In genomic region chr1:15724949-15725880, GRCh38 we compare ENCODE assay signal across 21 cellular contexts. TPM values are rescaled to one million over a fixed set of nuclear protein-coding genes. Genes with fewer than 3 reads are reported as not detected.
DNase-seq lines count a peak whose midpoint lies in the region; ATAC-seq, FAIRE-seq and TF ChIP-seq lines count a peak whose summit lies in the region.
"Had no signal": no experiment of that assay in that cellular context is flagged by ENCODE, and none has a peak within 500 bp of the region (broad histone marks: within the 10 kb centered on the region; RNA-seq: fewer than 3 reads in every experiment).

No MANE protein-coding gene starts in this region.

- no peak overlapping the region for H2BK12ac ChIP-seq in neuronal stem cell (ENCODE audit: low read length)

- no peak overlapping the region for H3K4ac ChIP-seq in neuronal stem cell (ENCODE audit: low read length)

- no peaks in the 10 kb centered on the region for H3K4me1 ChIP-seq in neuronal stem cell (ENCODE audit: control insufficient read depth in 2 of 2, insufficient read depth in 1 of 2, low read depth in 1 of 2, low read length in 2 of 2)
- H3K4me1 ChIP-seq: Peyer's patch had no signal

- H3K18ac ChIP-seq in neuronal stem cell (ENCODE audit: low read length) = no peak overlapping the region

- no peak for FAIRE-seq in D721Med (lab: Jason Lieb, UNC)

- no peaks in the 10 kb centered on the region for H3K9me3 ChIP-seq in T-helper 17 cell (ENCODE audit: control insufficient read depth, low read length, poor library complexity, severe bottlenecking)
- H3K9me3 ChIP-seq in neuronal stem cell (replicated peaks in 1 of 2; ENCODE audit: control insufficient read depth in 2 of 2, insufficient read depth in 1 of 2, low read depth in 1 of 2, low read length in 2 of 2) = no peaks in the 10 kb centered on the region
- H3K9me3 ChIP-seq: Peyer's patch had no signal

- H3K4me2 ChIP-seq in neuronal stem cell (ENCODE audit: insufficient read depth, low read length, poor library complexity, severe bottlenecking) = no peak overlapping the region

- no peak overlapping the region for H3K4me3 ChIP-seq in neuronal stem cell (ENCODE audit: low read length in 2 of 2)
- H3K4me3 ChIP-seq: Peyer's patch had no signal

- H2BK5ac ChIP-seq in neuronal stem cell (ENCODE audit: low read length) = no peak overlapping the region

- no peak overlapping the region for H2BK15ac ChIP-seq in neuronal stem cell (ENCODE audit: low read length)

- H3K36me3 Mint-ChIP-seq in CD14-positive monocyte = peaks cover 74 to 98% of the 10 kb centered on the region in 2 donors
- peaks cover 2% of the 10 kb centered on the region for H3K36me3 Mint-ChIP-seq in T-helper 17 cell (ENCODE audit: low read depth)
- H3K36me3 Mint-ChIP-seq in effector memory CD8-positive, alpha-beta T cell (ENCODE audit: insufficient read depth) = peaks cover 61% of the 10 kb centered on the region

- no peak overlapping the region for H2AFZ ChIP-seq in neuronal stem cell (ENCODE audit: low read length)

- peak overlapping the region in 1 of 7 donors; percentile 41 for H3K27ac Mint-ChIP-seq in CD14-positive monocyte
- H3K27ac Mint-ChIP-seq in T-helper 17 cell = peak overlapping the region; percentile 34
- H3K27ac Mint-ChIP-seq in effector memory CD8-positive, alpha-beta T cell = peak overlapping the region; percentile 4 to 72

- H3K4me3 Mint-ChIP-seq in CD14-positive monocyte = no peak overlapping the region
- H3K4me3 Mint-ChIP-seq in T-helper 17 cell = no peak overlapping the region
- no peak overlapping the region for H3K4me3 Mint-ChIP-seq in effector memory CD8-positive, alpha-beta T cell

- no peak overlapping the region for H3K14ac ChIP-seq in neuronal stem cell (ENCODE audit: low read length)

- H4K8ac ChIP-seq in neuronal stem cell (ENCODE audit: low read depth, low read length) = no peak overlapping the region

- no peak overlapping the region for H4K91ac ChIP-seq in neuronal stem cell (ENCODE audit: low read depth, low read length, poor library complexity)

- peak overlapping the region; percentile 43 for H3K23ac ChIP-seq in neuronal stem cell (ENCODE audit: low read depth, low read length, poor library complexity)

- no peak overlapping the region for H2BK120ac ChIP-seq in neuronal stem cell (ENCODE audit: low read depth, low read length)

- H3K4me1 Mint-ChIP-seq in CD14-positive monocyte (no peaks in the 10 kb centered on the region), T-helper 17 cell (peaks cover 2% of the 10 kb centered on the region)
- no peaks in the 10 kb centered on the region for H3K4me1 Mint-ChIP-seq in effector memory CD8-positive, alpha-beta T cell (ENCODE audit: low read depth in 2 of 2)

- ATAC-seq in T-helper 17 cell = no peak
- ATAC-seq in effector memory CD8-positive, alpha-beta T cell (replicated peaks) = no peak
- ATAC-seq: HCT116 had no signal

- no peak overlapping the region for H2AK5ac ChIP-seq in neuronal stem cell (ENCODE audit: low read depth, low read length)

- peaks cover 54 to 84% of the 10 kb centered on the region in 2 donors for H3K36me3 ChIP-seq in neuronal stem cell (replicated peaks in 1 of 2; ENCODE audit: control insufficient read depth in 2 of 2, insufficient read depth in 2 of 2, low read length in 2 of 2)

- H3K27me3 ChIP-seq in neuronal stem cell (ENCODE audit: control insufficient read depth in 3 of 3, insufficient read depth in 3 of 3, low read depth in 1 of 3, low read length in 3 of 3) = no peaks in the 10 kb centered on the region
- H3K27me3 ChIP-seq: Peyer's patch had no signal

- no CpG with 5 or more reads among the region's 26 CpGs for WGBS in neuronal stem cell (ENCODE audit: extremely low coverage in 2 of 2, insufficient read length in 2 of 2, insufficient replicate concordance in 1 of 2), 2 donors

- peaks cover 0 to 2% (median 0%) of the 10 kb centered on the region in 3 donors for H3K27me3 Mint-ChIP-seq in CD14-positive monocyte (ENCODE audit: low read depth in 3 of 3)
- H3K27me3 Mint-ChIP-seq in T-helper 17 cell = no peaks in the 10 kb centered on the region
- H3K27me3 Mint-ChIP-seq in effector memory CD8-positive, alpha-beta T cell = no peaks in the 10 kb centered on the region

- no peak overlapping the region for H3K9ac ChIP-seq in neuronal stem cell (ENCODE audit: low read depth, low read length, poor library complexity)

- peak; percentile 48 for DNase-seq in CD14-positive monocyte (ENCODE audit: low spot score)
- DNase-seq in T-helper 17 cell = no peak
- no peak for DNase-seq in effector memory CD8-positive, alpha-beta T cell
- no peak for DNase-seq in neuronal stem cell (ENCODE audit: low spot score)
- DNase-seq in NCI-H2081 (lab: John Stamatoyannopoulos, UW) = no peak
- no peak for DNase-seq in D721Med (ENCODE audit: insufficient read length, low spot score)
- no peak for DNase-seq in NCI-H526 treated with DMSO at 0.1 percent for 48 hours (lab: John Stamatoyannopoulos, UW)
- DNase-seq in NCI-H1694 treated with DMSO at 0.1 percent for 48 hours (lab: John Stamatoyannopoulos, UW) = no peak
- DNase-seq: DMS 273 treated with DMSO at 0.1 percent for 48 hours, Karpas-422, MM.1S, NCI-H1105 treated with DMSO at 0.1 percent for 48 hours, NCI-H187 treated with DMSO at 0.1 percent for 48 hours, NCI-H2171 treated with DMSO at 0.1 percent for 48 hours, Peyer's patch, SHP77 treated with DMSO at 0.1 percent for 48 hours had no signal

- TF ChIP-seq CTCF in CD14-positive monocyte (IDR thresholded peaks at IDR 0.05) (no peak), D721Med (IDR thresholded peaks at IDR 0.05; ENCODE audit: insufficient read depth, missing control alignments) (no peak)

- no peak overlapping the region for H3K27ac ChIP-seq in neuronal stem cell (replicated peaks; ENCODE audit: low read length)
- H3K27ac ChIP-seq: 22Rv1, Peyer's patch had no signal

- intact Hi-C loops in CD14-positive monocyte (cut with micrococcal nuclease) = no loop called here

- H3K79me1 ChIP-seq in neuronal stem cell (ENCODE audit: low read depth, low read length) = peaks cover 5% of the 10 kb centered on the region

- H3K9me3 Mint-ChIP-seq in CD14-positive monocyte = no peaks in the 10 kb centered on the region
- no peaks in the 10 kb centered on the region for H3K9me3 Mint-ChIP-seq in effector memory CD8-positive, alpha-beta T cell

RNA-seq across cellular contexts. Expression of gene SLC25A34, which starts 10.8 kb away (rescaled TPM):
- under 1 TPM; 0.08 to 0.61 TPM for polyA plus RNA-seq in CD14-positive monocyte
- 1 to 10 TPM; 1.5 to 1.9 TPM for total RNA-seq in T-helper 17 cell
- polyA plus RNA-seq in neuronal stem cell (2013, experiment 1 of 2) = 0.33 TPM
- 0.32 TPM for polyA plus RNA-seq in neuronal stem cell (2013, experiment 2 of 2)

RNA-seq across cellular contexts. Expression of gene TMEM82, which starts 17.1 kb away (rescaled TPM):
- not detected for polyA plus RNA-seq in CD14-positive monocyte
- not detected for total RNA-seq in T-helper 17 cell
- polyA plus RNA-seq in neuronal stem cell (2013, experiment 1 of 2) = not detected
- polyA plus RNA-seq in neuronal stem cell (2013, experiment 2 of 2) = not detected
- total RNA-seq: Daoy, NCI-H460 had no signal
- polyA plus RNA-seq: BJ had no signal

RNA-seq across cellular contexts. Expression of gene FBLIM1, which starts 33.4 kb away (rescaled TPM):
- not detected for polyA plus RNA-seq in CD14-positive monocyte
- under 1 TPM in 1 of 2 donors, not detected in 1; 0.21 TPM for total RNA-seq in T-helper 17 cell
- polyA plus RNA-seq in neuronal stem cell (2013, experiment 1 of 2) = 11.5 TPM
- 11.4 TPM for polyA plus RNA-seq in neuronal stem cell (2013, experiment 2 of 2)

RNA-seq across cellular contexts. Expression of gene PLEKHM2, which starts 41.1 kb away (rescaled TPM):
- 1 to 10 TPM; 4.0 to 5.8 TPM for polyA plus RNA-seq in CD14-positive monocyte
- total RNA-seq in T-helper 17 cell = 10 to 100 TPM; 54.8 to 72.8 TPM
- 40.8 TPM for polyA plus RNA-seq in neuronal stem cell (2013, experiment 1 of 2)
- polyA plus RNA-seq in neuronal stem cell (2013, experiment 2 of 2) = 41.5 TPM
